Comparison of ENCODE assay signal across 8 cellular contexts in genomic region chr18:9869713-9870430, GRCh38. TPM values are rescaled to one million over a fixed set of nuclear protein-coding genes. Genes with fewer than 3 reads are reported as not detected.
DNase-seq lines count a peak whose midpoint lies in the region; ATAC-seq and TF ChIP-seq lines count a peak whose summit lies in the region.

No MANE protein-coding gene starts in this region.

- no peak overlapping the region for H3K4ac ChIP-seq in neuronal stem cell (ENCODE audit: low read length)

- no peak overlapping the region for H3K4me2 ChIP-seq in neuronal stem cell (ENCODE audit: insufficient read depth, low read length, poor library complexity, severe bottlenecking)

- peaks cover 9 to 21% (median 16%) of the 10 kb centered on the region in 3 donors for H3K9me3 Mint-ChIP-seq in T-cell

- no peak for TF ChIP-seq POLR2A in body of pancreas (IDR thresholded peaks at IDR 0.05)

- H4K8ac ChIP-seq in neuronal stem cell (ENCODE audit: low read depth, low read length): no peak overlapping the region

- H3K27ac ChIP-seq in body of pancreas (peak overlapping the region in 2 of 4 donors; percentile 2 to 52), neuronal stem cell (replicated peaks; ENCODE audit: low read length) (no peak overlapping the region)

- H3K36me3 ChIP-seq in body of pancreas (replicated peaks in 1 of 2; ENCODE audit: insufficient read depth in 1 of 2, low read depth in 2 of 2) (no peaks in the 10 kb centered on the region), neuronal stem cell (replicated peaks in 1 of 2; ENCODE audit: control insufficient read depth in 2 of 2, insufficient read depth in 2 of 2, low read length in 2 of 2) (no peaks in the 10 kb centered on the region)

- H3K9me3 ChIP-seq in body of pancreas (peaks cover 0 to 5% (median 0%) of the 10 kb centered on the region in 3 donors), neuronal stem cell (replicated peaks in 1 of 2; ENCODE audit: control insufficient read depth in 2 of 2, insufficient read depth in 1 of 2, low read depth in 1 of 2, low read length in 2 of 2) (peaks cover 4 to 16% of the 10 kb centered on the region in 2 donors)

- H3K9ac ChIP-seq in neuronal stem cell (ENCODE audit: low read depth, low read length, poor library complexity): no peak overlapping the region

- no peak overlapping the region for H2BK15ac ChIP-seq in neuronal stem cell (ENCODE audit: low read length)

- H3K14ac ChIP-seq in neuronal stem cell (ENCODE audit: low read length): no peak overlapping the region

- in situ Hi-C loops in ACHN (cut with HindIII; ENCODE audit: low pct_ligation_motif_present, low pct_unique_long_range_greater_than_20kb, low sequenced_read_pairs) (no loop called here), KBM-7 (cut with MboI; ENCODE audit: low pct_unique_long_range_greater_than_20kb, low sequenced_read_pairs) (no loop called here)

- ATAC-seq in body of pancreas: peak; percentile 87
- no peak for ATAC-seq in T-cell (replicated peaks in 1 of 4)
- ATAC-seq in GM19023 (IDR thresholded peaks at IDR 0.05; ENCODE audit: unreplicated experiment): no peak

- no peak overlapping the region for H3K18ac ChIP-seq in neuronal stem cell (ENCODE audit: low read length)

- intact Hi-C loops in body of pancreas (cut with DNase I): no loop called here

- H3K27me3 ChIP-seq in body of pancreas: no peaks in the 10 kb centered on the region
- no peaks in the 10 kb centered on the region for H3K27me3 ChIP-seq in neuronal stem cell (ENCODE audit: control insufficient read depth in 3 of 3, insufficient read depth in 3 of 3, low read depth in 1 of 3, low read length in 3 of 3)

- peaks cover 7% of the 10 kb centered on the region for H3K36me3 Mint-ChIP-seq in T-cell

- H3K4me3 ChIP-seq in body of pancreas (no peak overlapping the region), neuronal stem cell (ENCODE audit: low read length in 2 of 2) (no peak overlapping the region)

- no peak overlapping the region for H3K27ac Mint-ChIP-seq in T-cell

- no peak overlapping the region for H2BK120ac ChIP-seq in neuronal stem cell (ENCODE audit: low read depth, low read length)

- peak overlapping the region; percentile 71 for H2AFZ ChIP-seq in neuronal stem cell (ENCODE audit: low read length)

- no peak overlapping the region for H2AK5ac ChIP-seq in neuronal stem cell (ENCODE audit: low read depth, low read length)

- DNase-seq in ACHN: peak; percentile 51
- peak; percentile 56 for DNase-seq in GM20000 (ENCODE audit: low spot score)
- peak; percentile 61 for DNase-seq in KBM-7
- peak; percentile 23 to 59 (median 36) for DNase-seq in body of pancreas
- no peak for DNase-seq in neuronal stem cell (ENCODE audit: low spot score)
- no peak for DNase-seq in T-cell
- DNase-seq in stimulated activated naive CD4-positive, alpha-beta T cell treated with Interleukin-2 at 50 U/mL for 16 hours (lab: John Stamatoyannopoulos, UW): no peak

- H3K4me3 Mint-ChIP-seq in T-cell: no peak overlapping the region

- no peaks in the 10 kb centered on the region for H3K79me1 ChIP-seq in neuronal stem cell (ENCODE audit: low read depth, low read length)

- 60 to 62% methylated on average over 9 of the region's 9 CpGs for WGBS in body of pancreas, 2 donors
- WGBS in neuronal stem cell (ENCODE audit: extremely low coverage in 2 of 2, insufficient read length in 2 of 2, insufficient replicate concordance in 1 of 2), 2 donors: no CpG with 5 or more reads among the region's 9 CpGs

- POLR2A ChIA-PET in T-cell (lab: Charles Lee): interaction anchor here in 1 of 2 donors (0.5 kb wide), 1 partner anchor 70 kb away, joined by 8 read pairs; no protein-coding TSS in a partner anchor

- TF ChIP-seq CTCF in GM20000 (IDR thresholded peaks at IDR 0.05; ENCODE audit: extremely low read depth, missing control alignments) (no peak), body of pancreas (IDR thresholded peaks at IDR 0.05) (no peak)

- no peak overlapping the region for H2BK12ac ChIP-seq in neuronal stem cell (ENCODE audit: low read length)

- peaks cover 19 to 32% of the 10 kb centered on the region in 2 donors for H3K27me3 Mint-ChIP-seq in T-cell

- H3K4me1 Mint-ChIP-seq in T-cell: peaks cover 0 to 8% (median 2%) of the 10 kb centered on the region in 3 donors

- CTCF ChIA-PET in T-cell (lab: Charles Lee): no interaction called here

- H3K23ac ChIP-seq in neuronal stem cell (ENCODE audit: low read depth, low read length, poor library complexity): no peak overlapping the region

- H2BK5ac ChIP-seq in neuronal stem cell (ENCODE audit: low read length): no peak overlapping the region

- peaks cover 16% of the 10 kb centered on the region for H3K4me1 ChIP-seq in body of pancreas
- H3K4me1 ChIP-seq in neuronal stem cell (ENCODE audit: control insufficient read depth in 2 of 2, insufficient read depth in 1 of 2, low read depth in 1 of 2, low read length in 2 of 2): peaks cover 6 to 16% of the 10 kb centered on the region in 2 donors

- H4K91ac ChIP-seq in neuronal stem cell (ENCODE audit: low read depth, low read length, poor library complexity): no peak overlapping the region

RNA-seq across cellular contexts. Expression of gene TXNDC2, which starts 15.9 kb away (rescaled TPM):
- total RNA-seq in body of pancreas (not detected), T-cell (not detected)
- polyA plus RNA-seq in neuronal stem cell (2013, experiment 1 of 2): 0.06 TPM
- 0.06 TPM for polyA plus RNA-seq in neuronal stem cell (2013, experiment 2 of 2)

RNA-seq across cellular contexts. Expression of gene VAPA, which starts 43.9 kb away (rescaled TPM):
- 100 to 1,000 TPM in 1 of 2 donors, 10 to 100 TPM in 1; 58.7 to 113 TPM for total RNA-seq in body of pancreas
- 120 TPM for polyA plus RNA-seq in neuronal stem cell (2013, experiment 1 of 2)
- polyA plus RNA-seq in neuronal stem cell (2013, experiment 2 of 2): 126 TPM
- total RNA-seq in T-cell: 100 to 1,000 TPM; 116 to 157 (median 119) TPM

Comparison
In these comparisons a context has a peak if more than half of its experiments do, and no peak if none do; other contexts are left out.
1. DNase-seq: peak in ACHN (single experiment), GM20000 (single experiment), KBM-7 (single experiment) and body of pancreas (4 of 4); none in neuronal stem cell (single experiment), T-cell (0 of 34) and stimulated activated naive CD4-positive, alpha-beta T cell treated with Interleukin-2 at 50 U/mL for 16 hours (single experiment).